8 cellular contexts compared by ENCODE assay signal in genomic region chr2:46776687-46777327, GRCh38.
DNase-seq lines count a peak whose midpoint lies in the region; ATAC-seq and TF ChIP-seq lines count a peak whose summit lies in the region.

No MANE protein-coding gene starts in this region.

- ATAC-seq in GM18511 (IDR thresholded peaks at IDR 0.05; ENCODE audit: unreplicated experiment), result no peak

- peak; percentile 87 for TF ChIP-seq CTCF in VCaP (conservative IDR thresholded peaks at IDR 0.05)

- DNase-seq in NCI-H2196 (lab: John Stamatoyannopoulos, UW; ENCODE audit: unreplicated experiment) (peak; percentile 40), NCI-H2196 treated with DMSO at 0.1 percent for 48 hours (lab: John Stamatoyannopoulos, UW; ENCODE audit: unreplicated experiment) (no peak), NAMALWA (ENCODE audit: low spot score) (peak; percentile 80), mucosa of gallbladder (ENCODE audit: low spot score) (peak; percentile 55), superior temporal gyrus (ENCODE audit: extremely low spot score) (peak; percentile 56)
- DNase-seq in effector CD4-positive, alpha-beta T cell, result peak; percentile 17

- H3K27ac ChIP-seq in VCaP, result no peak overlapping the region
